14 cellular contexts compared by ENCODE assay signal in genomic region chr7:1122832-1123501, GRCh38. TPM values are rescaled to one million over a fixed set of nuclear protein-coding genes. Genes with fewer than 3 reads are reported as not detected.
DNase-seq lines count a peak whose midpoint lies in the region; ATAC-seq, FAIRE-seq and TF ChIP-seq lines count a peak whose summit lies in the region.
"Had no signal": no experiment of that assay in that cellular context is flagged by ENCODE, and none has a peak within 500 bp of the region (broad histone marks: within the 10 kb centered on the region; RNA-seq: fewer than 3 reads in every experiment).

No MANE protein-coding gene starts in this region.

- TF ChIP-seq POLR2A in transverse colon (IDR thresholded peaks at IDR 0.05): no peak

- H3K27ac ChIP-seq in astrocyte (ENCODE audit: low read depth, low read length): no peak overlapping the region
- H3K27ac ChIP-seq in cardiac muscle cell: peak overlapping the region; percentile 78
- peak overlapping the region; percentile 81 for H3K27ac ChIP-seq in osteoblast (ENCODE audit: low read depth, low read length)
- H3K27ac ChIP-seq in transverse colon: peak overlapping the region; percentile 56 to 74 (median 68)
- H3K27ac ChIP-seq: SJSA1 had no signal

- H3K4me3 ChIP-seq in astrocyte (ENCODE audit: insufficient read depth, low read depth, low read length): no peak overlapping the region
- H3K4me3 ChIP-seq in cardiac muscle cell: no peak overlapping the region
- peak overlapping the region; percentile 19 for H3K4me3 ChIP-seq in osteoblast (ENCODE audit: insufficient read depth, low read length)
- no peak overlapping the region for H3K4me3 ChIP-seq in transverse colon
- H3K4me3 ChIP-seq: SJSA1 had no signal

- H3K36me3 ChIP-seq in astrocyte (ENCODE audit: insufficient read depth, low read length) (peaks cover 5% of the 10 kb centered on the region), cardiac muscle cell (peaks cover 11% of the 10 kb centered on the region), osteoblast (ENCODE audit: insufficient read depth, low read length) (peaks cover 7% of the 10 kb centered on the region), transverse colon (no peaks in the 10 kb centered on the region)
- H3K36me3 ChIP-seq: SJSA1 had no signal

- H3K4me2 ChIP-seq in astrocyte (ENCODE audit: low read length): peak overlapping the region; percentile 69
- peak overlapping the region; percentile 63 for H3K4me2 ChIP-seq in osteoblast (ENCODE audit: insufficient read depth, low read length)

- H3K9me3 ChIP-seq in astrocyte (ENCODE audit: insufficient read depth, low read depth, low read length): no peaks in the 10 kb centered on the region
- H3K9me3 ChIP-seq in cardiac muscle cell (ENCODE audit: low read depth): no peaks in the 10 kb centered on the region
- no peaks in the 10 kb centered on the region for H3K9me3 ChIP-seq in osteoblast (ENCODE audit: low read depth, low read length)
- H3K9me3 ChIP-seq in transverse colon: no peaks in the 10 kb centered on the region
- H3K9me3 ChIP-seq: SJSA1 had no signal

- H3K27me3 ChIP-seq in astrocyte (ENCODE audit: insufficient read depth, low read length) (no peaks in the 10 kb centered on the region), cardiac muscle cell (no peaks in the 10 kb centered on the region), osteoblast (ENCODE audit: insufficient read depth, low read length) (no peaks in the 10 kb centered on the region), transverse colon (no peaks in the 10 kb centered on the region)
- H3K27me3 ChIP-seq: SJSA1 had no signal

- intact Hi-C loops in transverse colon (cut with DNase I; ENCODE audit: low total_unique reads): loop anchor here (5.0 kb wide), 1 partner anchor 36 kb away; the partner anchor contains the start of gene GPER1

- H4K20me1 ChIP-seq in astrocyte (ENCODE audit: insufficient read depth, low read length): peaks cover 46% of the 10 kb centered on the region
- no peaks in the 10 kb centered on the region for H4K20me1 ChIP-seq in osteoblast (ENCODE audit: insufficient read depth, low read length)

- no peak overlapping the region for H3K27ac Mint-ChIP-seq in astrocyte (ENCODE audit: unreplicated experiment)
- H3K27ac Mint-ChIP-seq: CD4-positive, CD25-positive, alpha-beta regulatory T cell had no signal

- no peak for FAIRE-seq in astrocyte (lab: Jason Lieb, UNC)
- FAIRE-seq: GM12891 had no signal

- in situ Hi-C loops in transverse colon (cut with MboI; ENCODE audit: low pct_ligation_motif_present in 1 of 4, low pct_unique_long_range_greater_than_20kb in 1 of 4, low sequenced_read_pairs in 3 of 4): no loop called here

- H3K79me2 ChIP-seq in astrocyte (ENCODE audit: insufficient read depth, low read length) (peaks cover 24% of the 10 kb centered on the region), osteoblast (ENCODE audit: insufficient read depth, low read length) (peaks cover 41% of the 10 kb centered on the region)

- ATAC-seq in GM21528 (IDR thresholded peaks at IDR 0.05; ENCODE audit: low FRiP score, unreplicated experiment): no peak
- no peak for ATAC-seq in HG03196 (IDR thresholded peaks at IDR 0.05; ENCODE audit: unreplicated experiment)

- no peaks in the 10 kb centered on the region for H3K27me3 Mint-ChIP-seq in astrocyte (ENCODE audit: low read depth, unreplicated experiment)
- H3K27me3 Mint-ChIP-seq: brain; CD4-positive, CD25-positive, alpha-beta regulatory T cell had no signal

- H3K4me1 ChIP-seq in astrocyte (ENCODE audit: insufficient read depth, low read length) (peaks cover 20% of the 10 kb centered on the region), cardiac muscle cell (ENCODE audit: low read depth) (no peaks in the 10 kb centered on the region), osteoblast (ENCODE audit: insufficient read depth, low read length) (peaks cover 33% of the 10 kb centered on the region), transverse colon (peaks cover 4 to 9% (median 7%) of the 10 kb centered on the region in 4 donors)
- H3K4me1 ChIP-seq: SJSA1 had no signal

- TF ChIP-seq CTCF in astrocyte (IDR thresholded peaks at IDR 0.05; ENCODE audit: insufficient read depth, low read depth, low read length) (no peak), cardiac muscle cell (IDR thresholded peaks at IDR 0.05; ENCODE audit: low read depth, low read length) (no peak), osteoblast (IDR thresholded peaks at IDR 0.05; ENCODE audit: extremely low read depth, low read depth, low read length) (no peak), transverse colon (IDR thresholded peaks at IDR 0.05) (no peak)

- peak overlapping the region; percentile 57 for H3K9ac ChIP-seq in astrocyte (ENCODE audit: low read length)

- H3K36me3 Mint-ChIP-seq in astrocyte (ENCODE audit: low read depth, unreplicated experiment): peaks cover 10% of the 10 kb centered on the region

- H2AFZ ChIP-seq in astrocyte (ENCODE audit: low read depth, low read length): peak overlapping the region; percentile 68
- H2AFZ ChIP-seq in osteoblast (ENCODE audit: low read length): peak overlapping the region; percentile 53

- H3K4me3 Mint-ChIP-seq in astrocyte (ENCODE audit: unreplicated experiment): no peak overlapping the region
- H3K4me3 Mint-ChIP-seq: CD4-positive, CD25-positive, alpha-beta regulatory T cell had no signal

- 70 to 87% methylated on average over 2 to 28 of the region's 31 CpGs for WGBS in transverse colon (ENCODE audit: low coverage in 1 of 2), 2 donors

- no peak for TF ChIP-seq EP300 in transverse colon (IDR thresholded peaks at IDR 0.05; ENCODE audit: low read depth)

- peaks cover 14% of the 10 kb centered on the region for H3K4me1 Mint-ChIP-seq in astrocyte (ENCODE audit: low read depth, unreplicated experiment)

- no peaks in the 10 kb centered on the region for H3K9me3 Mint-ChIP-seq in astrocyte (ENCODE audit: unreplicated experiment)
- H3K9me3 Mint-ChIP-seq: brain; CD4-positive, CD25-positive, alpha-beta regulatory T cell had no signal

- DNase-seq in astrocyte (ENCODE audit: low read depth) (no peak), cardiac muscle cell (ENCODE audit: low read depth in 1 of 2, low spot score in 1 of 2) (no peak), osteoblast (ENCODE audit: insufficient read length, low spot score, missing footprints) (peak; percentile 89), transverse colon (no peak), NCI-H748 treated with DMSO at 0.1 percent for 48 hours (lab: John Stamatoyannopoulos, UW) (no peak)
- DNase-seq in central memory CD4-positive, alpha-beta T cell: no peak
- DNase-seq: activated CD8-positive, alpha-beta memory T cell treated with anti-CD3 and anti-CD28 coated beads for 24 hours; activated gamma-delta T cell; CD4-positive, CD25-positive, alpha-beta regulatory T cell had no signal

RNA-seq across cellular contexts. Expression of gene GPER1, which starts 35.1 kb away (rescaled TPM):
- total RNA-seq in astrocyte (13.7 and 17.4 TPM in 2 replicates), cardiac muscle cell (1.6 and 5.2 TPM in 2 replicates), osteoblast (10.3 and 10.5 TPM in 2 replicates), transverse colon (10 to 100 TPM in 3 of 4 donors, 1 to 10 TPM in 1; 2.2 to 33.7 (median 11.7) TPM)
- 1.7 and 3.4 TPM in 2 replicates for polyA plus RNA-seq in cardiac muscle cell
- total RNA-seq: CD4-positive, CD25-positive, alpha-beta regulatory T cell; SJSA1 had no signal

RNA-seq across cellular contexts. Expression of gene ZFAND2A, which starts 37.0 kb away (rescaled TPM):
- total RNA-seq in astrocyte (40.1 and 45.5 TPM in 2 replicates), cardiac muscle cell (6.0 and 12.2 TPM in 2 replicates), osteoblast (11.8 and 13.0 TPM in 2 replicates), transverse colon (100 to 1,000 TPM in 1 of 4 donors, 10 to 100 TPM in 3; 33.3 to 124 (median 53.1) TPM)
- 22.4 and 24.6 TPM in 2 replicates for polyA plus RNA-seq in cardiac muscle cell
